Comparison of ENCODE assay signal across 1 cellular context in the genomic region with DNA sequence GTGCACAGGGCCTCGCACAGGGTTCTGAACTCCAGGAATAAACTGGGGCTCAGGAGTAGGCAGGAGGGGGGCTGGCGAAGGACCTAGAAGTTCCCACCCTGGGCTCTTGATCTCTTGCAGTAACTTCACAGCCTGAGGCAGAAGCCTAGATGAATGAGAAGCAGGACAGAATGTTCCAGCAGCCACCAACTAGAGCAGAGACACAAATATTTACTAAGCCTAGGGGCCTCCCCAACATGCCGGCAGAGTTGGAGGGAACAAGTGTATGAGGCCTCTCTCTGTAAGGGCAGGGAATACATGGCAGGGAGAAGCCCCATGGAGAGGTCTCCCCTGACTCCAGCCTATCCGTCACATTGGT.
TF ChIP-seq lines count a peak whose summit lies in the region.

No MANE protein-coding gene starts in this region.

TF ChIP-seq in IMR-90, 13 proteins besides CTCF, POLR2A, EP300 and RAD21 (continued from another document):
- TF ChIP-seq MAZ (IDR thresholded peaks at IDR 0.05; ENCODE audit: borderline replicate concordance, low read depth, low read length) (no peak), CHD1 (IDR thresholded peaks at IDR 0.05; ENCODE audit: low read depth, low read length) (no peak), CEBPB (IDR thresholded peaks at IDR 0.05; ENCODE audit: low read depth, low read length) (no peak), MXI1 (IDR thresholded peaks at IDR 0.05; ENCODE audit: borderline replicate concordance, low read depth, low read length) (no peak)
